In the genomic region with DNA sequence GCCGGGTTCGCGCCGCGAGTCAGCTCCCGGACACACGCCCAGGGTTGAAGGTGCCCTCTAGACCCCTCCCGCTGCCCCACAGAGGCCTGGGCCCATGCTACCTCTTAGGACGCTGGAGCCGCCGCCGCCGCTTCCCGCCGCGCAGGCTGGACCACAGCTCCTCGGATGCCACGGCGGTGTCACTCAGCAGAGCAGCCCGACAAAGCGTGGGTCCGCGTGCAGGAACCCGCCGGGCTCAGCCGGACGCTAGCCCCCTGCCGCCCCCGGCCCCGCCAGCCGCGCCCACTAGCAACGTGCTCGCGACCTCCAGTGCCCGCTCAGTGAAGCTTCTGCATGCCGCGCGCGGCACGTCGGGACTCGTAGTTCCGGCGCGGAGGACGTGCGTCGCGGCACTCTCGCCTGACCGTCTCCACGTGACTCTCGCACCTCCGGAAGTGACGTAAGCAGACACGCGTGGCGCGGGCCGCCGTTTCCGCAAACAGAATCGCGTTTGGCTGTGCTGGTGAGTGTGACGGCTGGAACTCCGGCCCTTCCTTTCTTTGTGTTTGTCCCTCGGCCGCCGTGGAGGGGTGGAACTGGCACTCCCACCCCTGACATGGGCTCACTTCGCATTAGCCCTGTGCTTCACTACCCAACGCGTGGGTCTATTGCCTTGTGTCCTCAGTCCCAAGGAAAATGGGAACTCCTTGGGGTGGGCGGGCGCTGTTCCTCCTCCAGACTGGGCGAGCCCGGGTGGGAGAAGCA, we compare ENCODE assay signal across 8 cellular contexts. TPM values are rescaled to one million over a fixed set of nuclear protein-coding genes. Genes with fewer than 3 reads are reported as not detected.
DNase-seq lines count a peak whose midpoint lies in the region; ATAC-seq and TF ChIP-seq lines count a peak whose summit lies in the region.

A gene with protein sequence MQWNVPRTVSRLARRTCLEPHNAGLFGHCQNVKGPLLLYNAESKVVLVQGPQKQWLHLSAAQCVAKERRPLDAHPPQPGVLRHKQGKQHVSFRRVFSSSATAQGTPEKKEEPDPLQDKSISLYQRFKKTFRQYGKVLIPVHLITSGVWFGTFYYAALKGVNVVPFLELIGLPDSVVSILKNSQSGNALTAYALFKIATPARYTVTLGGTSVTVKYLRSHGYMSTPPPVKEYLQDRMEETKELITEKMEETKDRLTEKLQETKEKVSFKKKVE (minus strand): TSS at position 331 of the 744 bp plus-strand sequence. CDS start 44,481 bp downstream, outside the sequence.
A gene (plus strand): TSS at position 446 of the 744 bp plus-strand sequence. CDS start 4,845 bp downstream, outside the sequence.

- POLR2A ChIA-PET in activated CD4-positive, alpha-beta memory T cell treated with anti-CD3 and anti-CD28 coated beads for 36 hours (lab: Charles Lee) = interaction anchor here (0.5 to 2.4 kb wide), 6 partner anchors 11 to 1349 kb away, joined by 3 to 13 read pairs (median 5); a partner anchor contains a TSS

- DNase-seq in CD1c-positive myeloid dendritic cell (ENCODE audit: extremely low spot score) (peak; percentile 99), NCI-H82 (lab: John Stamatoyannopoulos, UW) (peak; percentile 97), dorsolateral prefrontal cortex (peak; percentile 95 to 98 (median 97))
- DNase-seq in activated CD4-positive, alpha-beta memory T cell treated with anti-CD3 and anti-CD28 coated beads for 36 hours = peak; percentile 96
- DNase-seq in stimulated activated CD4-positive, alpha-beta T cell treated with anti-CD3 and anti-CD28 coated beads, Interleukin-4, amount 100 ng/mL, for 24 hours = peak; percentile 95

- H3K36me3 ChIP-seq in liver (ENCODE audit: control insufficient read depth in 4 of 4, insufficient read depth in 3 of 4, low read depth in 1 of 4, low read length in 3 of 4) = no peaks in the 10 kb centered on the region

- WGBS in liver = under 1% methylated on average over 77 of the region's 77 CpGs

- no peaks in the 10 kb centered on the region for H3K27me3 ChIP-seq in dorsolateral prefrontal cortex
- no peaks in the 10 kb centered on the region for H3K27me3 ChIP-seq in liver (ENCODE audit: control insufficient read depth in 4 of 4, insufficient read depth in 4 of 4, low read length in 3 of 4)

- H3K27me3 Mint-ChIP-seq in activated CD4-positive, alpha-beta memory T cell treated with anti-CD3 and anti-CD28 coated beads for 36 hours = no peaks in the 10 kb centered on the region

- H3K36me3 Mint-ChIP-seq in activated CD4-positive, alpha-beta memory T cell treated with anti-CD3 and anti-CD28 coated beads for 36 hours = peaks cover 4% of the 10 kb centered on the region

- no peaks in the 10 kb centered on the region for H3K9me3 ChIP-seq in liver (ENCODE audit: control insufficient read depth in 4 of 4, low read length in 3 of 4)

- H3K9me3 Mint-ChIP-seq in activated CD4-positive, alpha-beta memory T cell treated with anti-CD3 and anti-CD28 coated beads for 36 hours = no peaks in the 10 kb centered on the region

- H3K27ac ChIP-seq in dorsolateral prefrontal cortex = peak within 1 kb of the TSS; percentile 30 to 96 (median 88)
- H3K27ac ChIP-seq in liver (ENCODE audit: low read depth in 1 of 2, low read length in 2 of 2) = peak within 1 kb of the TSS; percentile 84 to 99

- TF ChIP-seq CTCF in dorsolateral prefrontal cortex (IDR thresholded peaks at IDR 0.05 in 54 of 56, conservative IDR thresholded peaks at IDR 0.05 in 2 of 56; ENCODE audit: low read depth in 1 of 56, partially characterized antibody in 56 of 56) (peak in 55 of 56 donors; percentile 10 to 76 (median 52)), liver (IDR thresholded peaks at IDR 0.05; ENCODE audit: low read depth, low read length, missing input control) (no peak)

- peaks cover 0 to 19% (median 12%) of the 10 kb centered on the region in 4 donors for H3K4me1 ChIP-seq in liver (ENCODE audit: control insufficient read depth in 4 of 4, insufficient read depth in 4 of 4, low read length in 3 of 4)

- peak within 1 kb of the TSS; percentile 83 for H3K4me3 Mint-ChIP-seq in activated CD4-positive, alpha-beta memory T cell treated with anti-CD3 and anti-CD28 coated beads for 36 hours

- peaks cover 61% of the 10 kb centered on the region for H3K4me1 Mint-ChIP-seq in activated CD4-positive, alpha-beta memory T cell treated with anti-CD3 and anti-CD28 coated beads for 36 hours (ENCODE audit: low read depth)

- ATAC-seq in GM19397 (IDR thresholded peaks at IDR 0.05; ENCODE audit: unreplicated experiment) (peak; percentile 97), HG03571 (IDR thresholded peaks at IDR 0.05; ENCODE audit: unreplicated experiment) (peak; percentile 96)

- CTCF ChIA-PET in activated CD4-positive, alpha-beta memory T cell treated with anti-CD3 and anti-CD28 coated beads for 36 hours (lab: Charles Lee) = interaction anchor here (0.7 to 1.7 kb wide), 8 partner anchors 12 to 510 kb away, joined by 3 to 8 read pairs (median 3); no protein-coding TSS in a partner anchor

- TF ChIP-seq RAD21 in liver (IDR thresholded peaks at IDR 0.05) = no peak

- H3K4me3 ChIP-seq in dorsolateral prefrontal cortex = peak within 1 kb of the TSS; percentile 71 to 100 (median 96)
- peak within 1 kb of the TSS; percentile 85 to 96 (median 89) for H3K4me3 ChIP-seq in liver (ENCODE audit: low read depth in 1 of 3, low read length in 3 of 3)

- H3K9ac ChIP-seq in liver (ENCODE audit: low read depth in 1 of 2, low read length in 2 of 2) = peak within 1 kb of the TSS; percentile 85 to 88

- intact Hi-C loops in activated CD4-positive, alpha-beta memory T cell treated with anti-CD3 and anti-CD28 coated beads for 36 hours (cut with micrococcal nuclease) = loop anchor here (1.0 to 10.0 kb wide), 8 partner anchors 114 to 1349 kb away; a partner anchor contains a TSS
- intact Hi-C loops in dorsolateral prefrontal cortex (cut with DNase I) = loop anchor here (2.0 to 10.0 kb wide), 7 partner anchors 74 to 509 kb away; a partner anchor contains a TSS

- H3K27ac Mint-ChIP-seq in activated CD4-positive, alpha-beta memory T cell treated with anti-CD3 and anti-CD28 coated beads for 36 hours = peak within 1 kb of the TSS; percentile 89

TF ChIP-seq in liver, 16 proteins besides CTCF, POLR2A, EP300 and RAD21 (continues in another document):
- TF ChIP-seq, protein P1, sequence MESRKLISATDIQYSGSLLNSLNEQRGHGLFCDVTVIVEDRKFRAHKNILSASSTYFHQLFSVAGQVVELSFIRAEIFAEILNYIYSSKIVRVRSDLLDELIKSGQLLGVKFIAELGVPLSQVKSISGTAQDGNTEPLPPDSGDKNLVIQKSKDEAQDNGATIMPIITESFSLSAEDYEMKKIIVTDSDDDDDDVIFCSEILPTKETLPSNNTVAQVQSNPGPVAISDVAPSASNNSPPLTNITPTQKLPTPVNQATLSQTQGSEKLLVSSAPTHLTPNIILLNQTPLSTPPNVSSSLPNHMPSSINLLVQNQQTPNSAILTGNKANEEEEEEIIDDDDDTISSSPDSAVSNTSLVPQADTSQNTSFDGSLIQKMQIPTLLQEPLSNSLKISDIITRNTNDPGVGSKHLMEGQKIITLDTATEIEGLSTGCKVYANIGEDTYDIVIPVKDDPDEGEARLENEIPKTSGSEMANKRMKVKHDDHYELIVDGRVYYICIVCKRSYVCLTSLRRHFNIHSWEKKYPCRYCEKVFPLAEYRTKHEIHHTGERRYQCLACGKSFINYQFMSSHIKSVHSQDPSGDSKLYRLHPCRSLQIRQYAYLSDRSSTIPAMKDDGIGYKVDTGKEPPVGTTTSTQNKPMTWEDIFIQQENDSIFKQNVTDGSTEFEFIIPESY (IDR thresholded peaks at IDR 0.05) = peak; percentile 70
- TF ChIP-seq, protein P2, sequence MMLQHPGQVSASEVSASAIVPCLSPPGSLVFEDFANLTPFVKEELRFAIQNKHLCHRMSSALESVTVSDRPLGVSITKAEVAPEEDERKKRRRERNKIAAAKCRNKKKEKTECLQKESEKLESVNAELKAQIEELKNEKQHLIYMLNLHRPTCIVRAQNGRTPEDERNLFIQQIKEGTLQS (IDR thresholded peaks at IDR 0.05) = no peak
- TF ChIP-seq YY1 (IDR thresholded peaks at IDR 0.05) = peak; percentile 48
- TF ChIP-seq, protein P3, sequence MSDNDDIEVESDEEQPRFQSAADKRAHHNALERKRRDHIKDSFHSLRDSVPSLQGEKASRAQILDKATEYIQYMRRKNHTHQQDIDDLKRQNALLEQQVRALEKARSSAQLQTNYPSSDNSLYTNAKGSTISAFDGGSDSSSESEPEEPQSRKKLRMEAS (IDR thresholded peaks at IDR 0.05) = peak; percentile 96
- no peak for TF ChIP-seq HNF4A (conservative IDR thresholded peaks at IDR 0.05)
- peak in 1 of 2 donors; percentile 48 for TF ChIP-seq EGR1 (IDR thresholded peaks at IDR 0.05; ENCODE audit: low read depth in 2 of 2)
- TF ChIP-seq GABPA (IDR thresholded peaks at IDR 0.05 in 1 of 2, conservative IDR thresholded peaks at IDR 0.05 in 1 of 2) = peak; percentile 86 to 98

RNA-seq across cellular contexts. Expression of the first gene that starts in this region (rescaled TPM):
- total RNA-seq in activated CD4-positive, alpha-beta memory T cell treated with anti-CD3 and anti-CD28 coated beads for 36 hours = 10 to 100 TPM; 24.9 to 29.4 TPM
- total RNA-seq in dorsolateral prefrontal cortex = 10 to 100 TPM; 10.7 to 22.2 (median 16.6) TPM
- 10 to 100 TPM; 12.3 to 18.3 TPM for total RNA-seq in liver
- polyA plus RNA-seq in liver = 10 to 100 TPM; 10.5 to 12.8 TPM

RNA-seq across cellular contexts. Expression of the second gene that starts in this region (rescaled TPM):
- total RNA-seq in activated CD4-positive, alpha-beta memory T cell treated with anti-CD3 and anti-CD28 coated beads for 36 hours = 10 to 100 TPM; 41.2 to 43.6 TPM
- total RNA-seq in dorsolateral prefrontal cortex = 10 to 100 TPM; 25.2 to 79.9 (median 53.7) TPM
- 10 to 100 TPM; 10.0 to 12.6 TPM for total RNA-seq in liver
- 10 to 100 TPM in 1 of 2 donors, 1 to 10 TPM in 1; 4.9 to 23.1 TPM for polyA plus RNA-seq in liver

Comparison
In these comparisons a context has a peak if more than half of its experiments do, and no peak if none do; other contexts are left out.
1. Peak in every context shown above with its lines: DNase-seq, ATAC-seq, H3K4me3 ChIP-seq and H3K27ac ChIP-seq.